In genomic region chr9:92637886-92638620, GRCh38 we compare ENCODE assay signal across 11 cellular contexts.
"Had no signal": no experiment of that assay in that cellular context is flagged by ENCODE, and none has a peak within 500 bp of the region (broad histone marks: within the 10 kb centered on the region; RNA-seq: fewer than 3 reads in every experiment).

No MANE protein-coding gene starts in this region.

- H3K4me3 ChIP-seq: testis, upper lobe of left lung had no signal

- H3K27me3 ChIP-seq: testis, upper lobe of left lung had no signal

- H3K27ac ChIP-seq: testis, upper lobe of left lung had no signal

- H3K9me3 ChIP-seq: testis, upper lobe of left lung had no signal

- DNase-seq: activated B cell treated with CpG ODN at 0.5 μM for 24 hours; activated CD4-positive, alpha-beta T cell treated with anti-CD3 and anti-CD28 coated beads, Interleukin-2, amount 10 ng/mL, durations not matched to agents 7 days and 5 days; activated gamma-delta T cell treated with Interleukin-2 at 50 U/mL for 16 hours; activated naive CD8-positive, alpha-beta T cell treated with anti-CD3 and anti-CD28 coated beads, Interleukin-2, amount 10 ng/mL, durations not matched to agents 7 days and 5 days; activated T-cell treated with anti-CD3 and anti-CD28 coated beads, Interleukin-2, amount 50 U/mL, for 48 hours; cerebellar nuclear complex; effector memory CD4-positive, alpha-beta T cell; midbrain; stimulated activated CD4-positive, alpha-beta T cell treated with anti-CD3 and anti-CD28 coated beads, Interleukin-4, amount 100 ng/mL, for 24 hours had no signal
